In the genomic region with DNA sequence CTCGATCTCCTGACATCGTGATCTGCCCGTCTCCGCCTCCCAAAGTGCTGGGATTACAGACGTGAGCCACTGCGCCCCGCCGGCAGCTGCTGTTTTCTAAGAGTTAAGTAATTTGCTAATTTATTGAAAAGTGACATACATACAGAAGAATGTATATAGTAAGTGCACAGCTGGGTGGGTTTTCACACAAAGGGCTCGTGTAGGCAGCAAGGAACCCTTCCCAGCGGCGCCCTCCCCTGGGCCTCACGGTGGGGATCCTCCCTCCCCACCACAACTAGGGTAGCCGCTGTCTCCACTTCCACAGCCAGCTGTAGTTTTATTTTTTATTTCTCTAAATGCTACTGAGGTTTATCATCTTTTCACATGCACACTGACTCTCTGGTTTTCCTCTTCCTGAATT, we compare ENCODE assay signal across 24 cellular contexts.
A peak's percentile ranks its signal among the peaks of the same experiment; 100 is the strongest.
DNase-seq lines count a peak whose midpoint lies in the region; ATAC-seq, FAIRE-seq and TF ChIP-seq lines count a peak whose summit lies in the region.
"Had no signal": no experiment of that assay in that cellular context is flagged by ENCODE, and none has a peak within 500 bp of the region (broad histone marks: within the 10 kb centered on the region; RNA-seq: fewer than 3 reads in every experiment).

No MANE protein-coding gene starts in this region.

- no peak overlapping the region for H3K9ac ChIP-seq in mesenchymal stem cell (ENCODE audit: low read length)

- DNase-seq in A673 (ENCODE audit: low spot score) (peak; percentile 89), SJCRH30 (peak; percentile 36 to 45), mesenchymal stem cell (no peak), MG63 (no peak), small intestine (no peak), chondrocyte (ENCODE audit: low spot score) (no peak)
- no peak for DNase-seq in naive thymus-derived CD4-positive, alpha-beta T cell
- DNase-seq: aorta, glutamatergic neuron, left colon, naive B cell, NCI-H1105, NCI-H2029 treated with DMSO at 0.1 percent for 48 hours, NCI-H2227 treated with DMSO at 0.1 percent for 48 hours, NCI-H82, nucleus accumbens had no signal

- CTCF ChIA-PET in A673 (lab: Charles Lee) = no interaction called here
- CTCF ChIA-PET in naive thymus-derived CD4-positive, alpha-beta T cell (lab: Charles Lee) = no interaction called here

- ATAC-seq in naive thymus-derived CD4-positive, alpha-beta T cell = no peak
- ATAC-seq: left colon had no signal

- H2BK15ac ChIP-seq in mesenchymal stem cell (ENCODE audit: low read depth, poor library complexity, severe bottlenecking) = no peak overlapping the region

- peak overlapping the region in 4 of 9 donors; percentile 21 to 79 (median 43) for H3K27ac Mint-ChIP-seq in naive thymus-derived CD4-positive, alpha-beta T cell
- H3K27ac Mint-ChIP-seq in chondrocyte (ENCODE audit: unreplicated experiment) = no peak overlapping the region

- H3K14ac ChIP-seq in mesenchymal stem cell (ENCODE audit: low read length in 2 of 2) = no peak overlapping the region

- H2BK120ac ChIP-seq in mesenchymal stem cell (ENCODE audit: low read depth, low read length) = no peak overlapping the region

- H3K27ac ChIP-seq in A673 (ENCODE audit: low read depth, low read length, poor library complexity, severe bottlenecking) (peak overlapping the region; percentile 49), SJCRH30 (no peak overlapping the region), mesenchymal stem cell (ENCODE audit: low read length, poor library complexity, severe bottlenecking) (peak overlapping the region; percentile 63), small intestine (ENCODE audit: low read depth in 1 of 2, low read length in 1 of 2) (no peak overlapping the region)
- H3K27ac ChIP-seq in naive thymus-derived CD4-positive, alpha-beta T cell (ENCODE audit: low read depth, low read length) = no peak overlapping the region
- H3K27ac ChIP-seq: C4-2B had no signal

- no peaks in the 10 kb centered on the region for H3K27me3 Mint-ChIP-seq in naive thymus-derived CD4-positive, alpha-beta T cell
- no peaks in the 10 kb centered on the region for H3K27me3 Mint-ChIP-seq in chondrocyte (ENCODE audit: low read depth)
- H3K27me3 Mint-ChIP-seq: activated CD4-positive, alpha-beta T cell treated with anti-CD3 and anti-CD28 coated beads for 36 hours; naive B cell had no signal

- intact Hi-C loops in A673 (cut with micrococcal nuclease; ENCODE audit: unreplicated experiment) = no loop called here
- intact Hi-C loops in naive thymus-derived CD4-positive, alpha-beta T cell (cut with micrococcal nuclease) = no loop called here

- H3K23ac ChIP-seq in mesenchymal stem cell (ENCODE audit: low read length in 2 of 2) = no peak overlapping the region

- no peak overlapping the region for H2AK5ac ChIP-seq in mesenchymal stem cell (ENCODE audit: low read length, severe bottlenecking)

- FAIRE-seq in small intestine (lab: Jason Lieb, UNC) = no peak
- FAIRE-seq: endothelial cell of umbilical vein, GM12891 had no signal

- H3K4ac ChIP-seq in mesenchymal stem cell (ENCODE audit: low read depth in 1 of 2, low read length in 2 of 2) = no peak overlapping the region

- POLR2A ChIA-PET in A673 (lab: Charles Lee; ENCODE audit: low non-redundant PET) = no interaction called here
- POLR2A ChIA-PET in naive thymus-derived CD4-positive, alpha-beta T cell (lab: Charles Lee) = no interaction called here

- no TSS peak for BruUV-seq in A673 (replicated peaks; lab: Mats Ljungman, UMichigan)

- H4K91ac ChIP-seq in mesenchymal stem cell (ENCODE audit: low read length) = no peak overlapping the region

- H4K8ac ChIP-seq in mesenchymal stem cell (ENCODE audit: low read length) = no peak overlapping the region

- H2AFZ ChIP-seq in mesenchymal stem cell (ENCODE audit: low read depth, low read length) = no peak overlapping the region

- H3K36me3 ChIP-seq in A673 (ENCODE audit: insufficient read depth, low read length, poor library complexity, severe bottlenecking) (no peaks in the 10 kb centered on the region), SJCRH30 (no peaks in the 10 kb centered on the region), mesenchymal stem cell (ENCODE audit: control insufficient read depth in 1 of 2, insufficient read depth in 2 of 2, low read depth in 1 of 2, low read length in 2 of 2) (no peaks in the 10 kb centered on the region), MG63 (no peaks in the 10 kb centered on the region), small intestine (ENCODE audit: control insufficient read depth in 2 of 2, insufficient read depth in 2 of 2, low read length in 2 of 2) (peaks cover 0 to 3% of the 10 kb centered on the region in 2 donors)
- H3K36me3 ChIP-seq in naive thymus-derived CD4-positive, alpha-beta T cell (ENCODE audit: control insufficient read depth in 2 of 3, insufficient read depth in 3 of 3, low read length in 3 of 3) = no peaks in the 10 kb centered on the region
- H3K36me3 ChIP-seq: HAP-1, vagina had no signal

- no peak for TF ChIP-seq CTCF in A673 (conservative IDR thresholded peaks at IDR 0.05; ENCODE audit: low read depth, low read length)
- TF ChIP-seq CTCF in GM12874 (IDR thresholded peaks at IDR 0.05; ENCODE audit: insufficient read depth, low read depth, low read length) = 0 out of 2 replicates have a peak, but pooled peaks have one; percentile 1
- no peak for TF ChIP-seq CTCF in chondrocyte (IDR thresholded peaks at IDR 0.05)

- H3K4me1 Mint-ChIP-seq in naive thymus-derived CD4-positive, alpha-beta T cell = peaks cover 6 to 61% (median 20%) of the 10 kb centered on the region in 7 donors
- peaks cover 15% of the 10 kb centered on the region for H3K4me1 Mint-ChIP-seq in chondrocyte (ENCODE audit: low read depth)

- H3K36me3 Mint-ChIP-seq in naive thymus-derived CD4-positive, alpha-beta T cell = peaks cover 0 to 13% (median 9%) of the 10 kb centered on the region in 5 donors
- H3K36me3 Mint-ChIP-seq in chondrocyte (ENCODE audit: low read depth) = no peaks in the 10 kb centered on the region
- H3K36me3 Mint-ChIP-seq: naive B cell had no signal

- 74% methylated on average over 9 of the region's 13 CpGs for WGBS in mesenchymal stem cell
- WGBS in small intestine, 3 donors = 81 to 94% (median 92%) methylated on average over 13 of the region's 13 CpGs

- no peak overlapping the region for H3K4me2 ChIP-seq in mesenchymal stem cell (ENCODE audit: low read length, poor library complexity, severe bottlenecking)

- peak overlapping the region in 1 of 2 experiments; percentile 48 for H3K18ac ChIP-seq in mesenchymal stem cell (ENCODE audit: low read depth in 1 of 2, low read length in 2 of 2)

- H2BK12ac ChIP-seq in mesenchymal stem cell (ENCODE audit: low read length in 2 of 2) = no peak overlapping the region

- H3K9me3 Mint-ChIP-seq in naive thymus-derived CD4-positive, alpha-beta T cell = peaks cover 0 to 5% (median 0%) of the 10 kb centered on the region in 11 donors
- no peaks in the 10 kb centered on the region for H3K9me3 Mint-ChIP-seq in chondrocyte (ENCODE audit: low read depth)
- H3K9me3 Mint-ChIP-seq: activated naive CD4-positive, alpha-beta T cell treated with anti-CD3 and anti-CD28 coated beads for 36 hours had no signal

- H3K27me3 ChIP-seq in A673 (replicated peaks; ENCODE audit: insufficient read depth, low read depth, low read length, poor library complexity) = no peaks in the 10 kb centered on the region
- 0 out of 2 replicates have a peak, but pooled peaks cover 5% of the 10 kb centered on the region for H3K27me3 ChIP-seq in SJCRH30
- no peaks in the 10 kb centered on the region for H3K27me3 ChIP-seq in mesenchymal stem cell (ENCODE audit: control insufficient read depth in 1 of 2, insufficient read depth in 1 of 2, low read length in 2 of 2)
- H3K27me3 ChIP-seq in MG63 = no peaks in the 10 kb centered on the region
- no peaks in the 10 kb centered on the region for H3K27me3 ChIP-seq in small intestine (ENCODE audit: control insufficient read depth in 2 of 2, insufficient read depth in 2 of 2, low read length in 2 of 2)
- H3K27me3 ChIP-seq in naive thymus-derived CD4-positive, alpha-beta T cell (ENCODE audit: control insufficient read depth in 2 of 2, insufficient read depth in 2 of 2, low read length in 2 of 2) = no peaks in the 10 kb centered on the region
- H3K27me3 ChIP-seq: vagina had no signal

- peaks cover 25% of the 10 kb centered on the region for H3K4me1 ChIP-seq in A673 (ENCODE audit: insufficient read depth, low read length, poor library complexity, severe bottlenecking)
- 0 out of 2 replicates have a peak, but pooled peaks cover 2% of the 10 kb centered on the region for H3K4me1 ChIP-seq in SJCRH30
- H3K4me1 ChIP-seq in mesenchymal stem cell (ENCODE audit: control insufficient read depth, insufficient read depth, low read depth, low read length) = peaks cover 14% of the 10 kb centered on the region
- H3K4me1 ChIP-seq in small intestine (ENCODE audit: control insufficient read depth in 2 of 2, insufficient read depth in 1 of 2, low read depth in 1 of 2, low read length in 1 of 2) = no peaks in the 10 kb centered on the region
- H3K4me1 ChIP-seq in naive thymus-derived CD4-positive, alpha-beta T cell (ENCODE audit: control insufficient read depth in 2 of 2, insufficient read depth in 2 of 2, low read length in 2 of 2) = no peaks in the 10 kb centered on the region
- H3K4me1 ChIP-seq: HAP-1 had no signal

- H3K79me1 ChIP-seq in mesenchymal stem cell (replicated peaks; ENCODE audit: low read length, poor library complexity, severe bottlenecking) = no peaks in the 10 kb centered on the region

- H2BK5ac ChIP-seq in mesenchymal stem cell (ENCODE audit: low read depth, low read length, poor library complexity, severe bottlenecking) = no peak overlapping the region

- H3K4me3 ChIP-seq in A673 (ENCODE audit: low read depth, low read length, poor library complexity, severe bottlenecking) (peak overlapping the region; percentile 6), SJCRH30 (no peak overlapping the region), mesenchymal stem cell (ENCODE audit: insufficient read depth in 1 of 2, low read depth in 1 of 2, low read length in 2 of 2) (no peak overlapping the region), MG63 (no peak overlapping the region), small intestine (ENCODE audit: low read depth in 1 of 2, low read length in 2 of 2) (no peak overlapping the region)
- H3K4me3 ChIP-seq in naive thymus-derived CD4-positive, alpha-beta T cell (ENCODE audit: low read length) = no peak overlapping the region
- H3K4me3 ChIP-seq: HAP-1, vagina had no signal

- H3K9me3 ChIP-seq in A673 (ENCODE audit: low read depth, low read length, poor library complexity, severe bottlenecking) (no peaks in the 10 kb centered on the region), SJCRH30 (replicated peaks) (peaks cover 4% of the 10 kb centered on the region; the same call in 1 of the 2 replicates), mesenchymal stem cell (ENCODE audit: control insufficient read depth, low read length) (no peaks in the 10 kb centered on the region), MG63 (no peaks in the 10 kb centered on the region), small intestine (ENCODE audit: control insufficient read depth, low read depth) (no peaks in the 10 kb centered on the region)
- no peaks in the 10 kb centered on the region for H3K9me3 ChIP-seq in naive thymus-derived CD4-positive, alpha-beta T cell (ENCODE audit: control insufficient read depth in 2 of 3, low read length in 3 of 3)
- H3K9me3 ChIP-seq: HAP-1, vagina had no signal

- H3K4me3 Mint-ChIP-seq in naive thymus-derived CD4-positive, alpha-beta T cell = peak overlapping the region in 1 of 10 donors; percentile 6
- no peak overlapping the region for H3K4me3 Mint-ChIP-seq in chondrocyte (ENCODE audit: unreplicated experiment)
- H3K4me3 Mint-ChIP-seq: activated CD4-positive, alpha-beta T cell treated with anti-CD3 and anti-CD28 coated beads for 36 hours; activated naive CD4-positive, alpha-beta T cell treated with anti-CD3 and anti-CD28 coated beads for 36 hours had no signal

Comparison
In these comparisons a context has a peak if more than half of its experiments do, and no peak if none do; other contexts are left out.
1. DNase-seq: peak in A673 (single experiment) and SJCRH30 (2 of 2); none in mesenchymal stem cell (single experiment), MG63 (single experiment), small intestine (single experiment), naive thymus-derived CD4-positive, alpha-beta T cell (0 of 9) and chondrocyte (single experiment).
2. H3K27ac ChIP-seq: peak in A673 (single experiment) and mesenchymal stem cell (single experiment); none in SJCRH30 (single experiment), small intestine (0 of 2) and naive thymus-derived CD4-positive, alpha-beta T cell (single experiment).